In the genomic region with DNA sequence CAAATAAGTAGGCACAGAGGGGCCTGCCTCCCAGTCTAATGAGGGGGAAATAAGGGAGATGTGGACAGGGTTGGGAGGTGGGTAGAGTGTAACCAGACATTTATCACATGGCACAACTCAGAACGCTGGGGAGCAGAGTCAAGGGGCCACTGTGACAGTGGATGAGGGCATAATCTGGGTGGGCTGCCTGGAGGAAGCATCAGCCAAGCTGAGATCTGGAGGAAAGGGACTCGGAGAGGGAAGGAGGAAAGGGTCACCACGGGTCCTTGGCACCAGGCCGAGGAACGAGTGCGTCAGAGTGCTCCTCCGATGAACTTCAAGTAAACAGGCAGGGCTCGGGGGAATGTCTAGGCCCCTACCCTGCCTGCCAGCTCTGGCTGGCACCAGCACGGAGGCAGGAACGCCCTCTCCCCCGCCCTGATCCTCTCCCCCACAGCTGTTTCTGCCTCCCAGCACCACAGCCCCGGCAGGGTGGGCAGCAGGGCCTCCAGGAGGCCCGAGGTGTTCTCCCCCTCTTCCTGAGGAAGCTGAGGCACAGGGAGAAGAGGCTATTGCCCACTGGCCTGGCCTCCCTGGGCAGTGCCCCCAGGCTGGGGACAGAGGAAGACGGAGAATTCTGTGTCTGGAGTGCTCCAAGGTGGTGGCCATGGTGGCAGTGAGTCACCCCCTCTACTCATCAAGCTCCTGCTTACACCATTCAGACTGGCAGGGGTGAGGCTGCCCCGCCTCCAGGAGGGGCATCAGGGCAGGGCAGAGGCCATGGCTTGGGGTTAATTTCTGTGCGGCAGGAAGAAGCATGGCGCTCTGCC, we compare ENCODE assay signal across 10 cellular contexts. TPM values are rescaled to one million over a fixed set of nuclear protein-coding genes. Genes with fewer than 3 reads are reported as not detected.
DNase-seq lines count a peak whose midpoint lies in the region; ATAC-seq, FAIRE-seq and TF ChIP-seq lines count a peak whose summit lies in the region.
"Had no signal": no experiment of that assay in that cellular context is flagged by ENCODE, and none has a peak within 500 bp of the region (broad histone marks: within the 10 kb centered on the region; RNA-seq: fewer than 3 reads in every experiment).

No MANE protein-coding gene starts in this region.

- H3K4me1 Mint-ChIP-seq in astrocyte (ENCODE audit: low read depth, unreplicated experiment) = peaks cover 19% of the 10 kb centered on the region
- H3K4me1 Mint-ChIP-seq: activated CD4-positive, alpha-beta T cell treated with anti-CD3 and anti-CD28 coated beads, Interleukin-2, amount 10 ng/mL, durations not matched to agents 24 days and 14 days had no signal

- TF ChIP-seq POLR2A in lower leg skin (IDR thresholded peaks at IDR 0.05) = no peak

- H3K4me3 Mint-ChIP-seq in astrocyte (ENCODE audit: unreplicated experiment) = peak overlapping the region; percentile 50
- H3K4me3 Mint-ChIP-seq: activated CD4-positive, alpha-beta T cell treated with anti-CD3 and anti-CD28 coated beads, Interleukin-2, amount 10 ng/mL, durations not matched to agents 24 days and 14 days; memory B cell had no signal

- H3K27me3 Mint-ChIP-seq in astrocyte (ENCODE audit: low read depth, unreplicated experiment) = peaks cover 4% of the 10 kb centered on the region
- H3K27me3 Mint-ChIP-seq: activated CD4-positive, alpha-beta T cell treated with anti-CD3 and anti-CD28 coated beads, Interleukin-2, amount 10 ng/mL, durations not matched to agents 24 days and 14 days; memory B cell had no signal

- peak overlapping the region; percentile 26 for H3K27ac Mint-ChIP-seq in astrocyte (ENCODE audit: unreplicated experiment)
- H3K27ac Mint-ChIP-seq: activated CD4-positive, alpha-beta T cell treated with anti-CD3 and anti-CD28 coated beads, Interleukin-2, amount 10 ng/mL, durations not matched to agents 24 days and 14 days; memory B cell had no signal

- no peaks in the 10 kb centered on the region for H4K20me1 ChIP-seq in astrocyte (ENCODE audit: insufficient read depth, low read length)

- intact Hi-C loops in lower leg skin (cut with DNase I; ENCODE audit: low total_unique reads) = no loop called here

- FAIRE-seq in HTR-8/SVneo (lab: Jason Lieb, UNC) (peak; percentile 99), astrocyte (lab: Jason Lieb, UNC) (no peak)

- ATAC-seq in HG03045 (IDR thresholded peaks at IDR 0.05; ENCODE audit: unreplicated experiment) = no peak

- peak overlapping the region; percentile 70 for H3K4me2 ChIP-seq in astrocyte (ENCODE audit: low read length)

- peak overlapping the region; percentile 78 for H3K9ac ChIP-seq in astrocyte (ENCODE audit: low read length)

- no peaks in the 10 kb centered on the region for H3K36me3 ChIP-seq in astrocyte (ENCODE audit: insufficient read depth, low read length)

- 12 to 22% methylated on average over 11 to 17 of the region's 17 CpGs for WGBS in lower leg skin, 2 donors

- H3K27ac ChIP-seq in astrocyte (ENCODE audit: low read depth, low read length) = peak overlapping the region; percentile 96

- H3K9me3 ChIP-seq in astrocyte (ENCODE audit: insufficient read depth, low read depth, low read length) = no peaks in the 10 kb centered on the region

- TF ChIP-seq CTCF in astrocyte (IDR thresholded peaks at IDR 0.05; ENCODE audit: insufficient read depth, low read depth, low read length) (no peak), lower leg skin (IDR thresholded peaks at IDR 0.05) (no peak)

- H3K79me2 ChIP-seq in astrocyte (ENCODE audit: insufficient read depth, low read length) = peaks cover 16% of the 10 kb centered on the region

- peak overlapping the region; percentile 22 for H2AFZ ChIP-seq in astrocyte (ENCODE audit: low read depth, low read length)

- H3K4me3 ChIP-seq in astrocyte (ENCODE audit: insufficient read depth, low read depth, low read length) (no peak overlapping the region), lower leg skin (ENCODE audit: low read depth, poor library complexity, severe bottlenecking) (no peak overlapping the region)

- H3K4me1 ChIP-seq in astrocyte (ENCODE audit: insufficient read depth, low read length) = peaks cover 54% of the 10 kb centered on the region

- DNase-seq in 8988T (peak; percentile 84), HTR-8/SVneo (ENCODE audit: insufficient read length, low spot score) (peak; percentile 88), astrocyte (ENCODE audit: low read depth) (peak; percentile 73), lower leg skin (ENCODE audit: low spot score in 2 of 2) (peak; percentile 39 to 92), NCI-H2227 (lab: John Stamatoyannopoulos, UW; ENCODE audit: unreplicated experiment) (no peak), cortex of kidney (lab: John Stamatoyannopoulos, UW) (no peak)
- no peak for DNase-seq in activated CD8-positive, alpha-beta memory T cell treated with anti-CD3 and anti-CD28 coated beads for 24 hours
- DNase-seq: activated CD4-positive, alpha-beta T cell treated with anti-CD3 and anti-CD28 coated beads, Interleukin-2, amount 10 ng/mL, durations not matched to agents 24 days and 14 days had no signal

- H3K27me3 ChIP-seq in astrocyte (ENCODE audit: insufficient read depth, low read length) = no peaks in the 10 kb centered on the region

- H3K36me3 Mint-ChIP-seq in astrocyte (ENCODE audit: low read depth, unreplicated experiment) = peaks cover 2% of the 10 kb centered on the region
- H3K36me3 Mint-ChIP-seq: memory B cell had no signal

- H3K9me3 Mint-ChIP-seq in astrocyte (ENCODE audit: unreplicated experiment) = no peaks in the 10 kb centered on the region
- H3K9me3 Mint-ChIP-seq: activated CD4-positive, alpha-beta T cell treated with anti-CD3 and anti-CD28 coated beads, Interleukin-2, amount 10 ng/mL, durations not matched to agents 24 days and 14 days; memory B cell had no signal

RNA-seq across cellular contexts. Expression of gene ALDH3B1, which starts 4.2 kb away (rescaled TPM):
- total RNA-seq in astrocyte = 1.1 and 1.3 TPM in 2 replicates
- 10 to 100 TPM in 1 of 4 donors, 1 to 10 TPM in 3; 5.4 to 11.6 (median 6.4) TPM for total RNA-seq in lower leg skin
- total RNA-seq: activated CD4-positive, alpha-beta T cell treated with anti-CD3 and anti-CD28 coated beads, Interleukin-2, amount 10 ng/mL, durations not matched to agents 24 days and 14 days had no signal

RNA-seq across cellular contexts. Expression of gene UNC93B1, which starts 10.5 kb away (rescaled TPM):
- total RNA-seq in astrocyte (37.3 and 39.6 TPM in 2 replicates), lower leg skin (10 to 100 TPM; 29.2 to 47.2 (median 44.3) TPM)

RNA-seq across cellular contexts. Expression of gene NDUFS8, which starts 16.1 kb away (rescaled TPM):
- total RNA-seq in astrocyte = 159 and 170 TPM in 2 replicates
- 100 to 1,000 TPM; 136 to 206 (median 159) TPM for total RNA-seq in lower leg skin

RNA-seq across cellular contexts. Expression of gene TCIRG1, which starts 24.5 kb away (rescaled TPM):
- total RNA-seq in astrocyte = 55.1 and 56.5 TPM in 2 replicates
- total RNA-seq in lower leg skin = 10 to 100 TPM; 29.6 to 57.1 (median 34.8) TPM

Comparison
In these comparisons a context has a peak if more than half of its experiments do, and no peak if none do; other contexts are left out.
1. DNase-seq: peak in 8988T (single experiment), HTR-8/SVneo (single experiment), astrocyte (single experiment) and lower leg skin (2 of 2); none in NCI-H2227 (single experiment), cortex of kidney (single experiment) and activated CD8-positive, alpha-beta memory T cell treated with anti-CD3 and anti-CD28 coated beads for 24 hours (single experiment).